ENCODE assay signal across 17 cellular contexts in genomic region chr5:138793481-138794010, GRCh38. TPM values are rescaled to one million over a fixed set of nuclear protein-coding genes. Genes with fewer than 3 reads are reported as not detected.
DNase-seq lines count a peak whose midpoint lies in the region; ATAC-seq and TF ChIP-seq lines count a peak whose summit lies in the region.
"Had no signal": no experiment of that assay in that cellular context is flagged by ENCODE, and none has a peak within 500 bp of the region (broad histone marks: within the 10 kb centered on the region; RNA-seq: fewer than 3 reads in every experiment).

No MANE protein-coding gene starts in this region.

- no peaks in the 10 kb centered on the region for H3K36me3 Mint-ChIP-seq in CD4-positive, alpha-beta T cell (ENCODE audit: low read depth)

- peak; percentile 51 for DNase-seq in EH (ENCODE audit: low read depth)
- peak; percentile 54 for DNase-seq in adipocyte (ENCODE audit: low read depth)
- DNase-seq in fibroblast of the aortic adventitia (ENCODE audit: low read depth), result peak; percentile 40
- DNase-seq in renal cortical epithelial cell (ENCODE audit: low read depth), result peak; percentile 35
- DNase-seq in CD4-positive, alpha-beta T cell, result no peak
- no peak for DNase-seq in tibial nerve (ENCODE audit: low spot score in 2 of 2)
- no peak for DNase-seq in stimulated activated CD4-positive, alpha-beta T cell treated with anti-CD3 and anti-CD28 coated beads, Interleukin-4, amount 100 ng/mL, for 1 hour
- DNase-seq: C1 segment of cervical spinal cord, Caco-2, KG1, NCI-H1092, NCI-H187, NCI-H446 had no signal

- H3K4me3 ChIP-seq in adipocyte (ENCODE audit: low read length), result no peak overlapping the region
- H3K4me3 ChIP-seq in fibroblast of the aortic adventitia (ENCODE audit: low read depth, low read length), result no peak overlapping the region
- H3K4me3 ChIP-seq in tibial nerve, result no peak overlapping the region
- H3K4me3 ChIP-seq: GM12878, SJSA1 had no signal

- peaks cover 2% of the 10 kb centered on the region for H3K36me3 ChIP-seq in adipocyte (ENCODE audit: control insufficient read depth, insufficient read depth, low read length, severe bottlenecking)
- no peaks in the 10 kb centered on the region for H3K36me3 ChIP-seq in tibial nerve

- TF ChIP-seq EP300 in tibial nerve (IDR thresholded peaks at IDR 0.05), result no peak

- H3K9ac ChIP-seq in adipocyte (ENCODE audit: low read length), result no peak overlapping the region

- peaks cover 23% of the 10 kb centered on the region for H3K4me1 Mint-ChIP-seq in CD4-positive, alpha-beta T cell (ENCODE audit: low read depth)

- no peak for TF ChIP-seq POLR2A in tibial nerve (IDR thresholded peaks at IDR 0.05)

- CTCF ChIA-PET in CD4-positive, alpha-beta T cell (lab: Charles Lee), result interaction anchor here (0.6 kb wide), 1 partner anchor 24 kb away, joined by 3 read pairs; no protein-coding TSS in a partner anchor

- H3K27me3 ChIP-seq in adipocyte (replicated peaks; ENCODE audit: control insufficient read depth, insufficient read depth, low read length) (no peaks in the 10 kb centered on the region), tibial nerve (no peaks in the 10 kb centered on the region)
- H3K27me3 ChIP-seq in CD4-positive, alpha-beta T cell (ENCODE audit: control insufficient read depth, insufficient read depth, low read length), result peaks cover 10% of the 10 kb centered on the region
- H3K27me3 ChIP-seq: SJSA1 had no signal

- H3K9me3 Mint-ChIP-seq in CD4-positive, alpha-beta T cell, result no peaks in the 10 kb centered on the region

- H3K9me3 ChIP-seq in adipocyte (ENCODE audit: control insufficient read depth, low read length) (no peaks in the 10 kb centered on the region), tibial nerve (no peaks in the 10 kb centered on the region)
- H3K9me3 ChIP-seq in CD4-positive, alpha-beta T cell (ENCODE audit: control insufficient read depth, low read length), result no peaks in the 10 kb centered on the region
- H3K9me3 ChIP-seq: SJSA1 had no signal

- TF ChIP-seq CTCF in fibroblast of the aortic adventitia (IDR thresholded peaks at IDR 0.05; ENCODE audit: insufficient read depth, low read length) (no peak), tibial nerve (IDR thresholded peaks at IDR 0.05) (no peak)
- TF ChIP-seq CTCF in CD4-positive, alpha-beta T cell (IDR thresholded peaks at IDR 0.05), result no peak

- ATAC-seq in CD4-positive, alpha-beta T cell (ENCODE audit: poor library complexity), result no peak
- ATAC-seq in HG03439 (IDR thresholded peaks at IDR 0.05; ENCODE audit: unreplicated experiment), result no peak
- ATAC-seq: GM12878 had no signal

- no peak overlapping the region for H3K27ac ChIP-seq in CD4-positive, alpha-beta T cell (ENCODE audit: low read depth, low read length)
- no peak overlapping the region for H3K27ac ChIP-seq in tibial nerve
- H3K27ac ChIP-seq: RWPE1, SJSA1 had no signal

- H3K4me3 Mint-ChIP-seq in CD4-positive, alpha-beta T cell, result no peak overlapping the region

- H3K27ac Mint-ChIP-seq in CD4-positive, alpha-beta T cell, result no peak overlapping the region

- peaks cover 77% of the 10 kb centered on the region for H3K27me3 Mint-ChIP-seq in CD4-positive, alpha-beta T cell

- POLR2A ChIA-PET in CD4-positive, alpha-beta T cell (lab: Charles Lee), result no interaction called here

- H3K4me1 ChIP-seq in adipocyte (ENCODE audit: control insufficient read depth, insufficient read depth, low read length) (peaks cover 46% of the 10 kb centered on the region), tibial nerve (peaks cover 0 to 95% (median 24%) of the 10 kb centered on the region in 4 donors)

- intact Hi-C loops in CD4-positive, alpha-beta T cell (cut with DNase I, micrococcal nuclease), result no loop called here

RNA-seq across cellular contexts. Expression of gene CTNNA1, which starts 40.3 kb away (rescaled TPM):
- total RNA-seq in fibroblast of the aortic adventitia (ENCODE audit: low replicate concordance) (327 and 497 TPM in 2 replicates), renal cortical epithelial cell (624 and 687 TPM in 2 replicates), tibial nerve (100 to 1,000 TPM; 292 to 447 (median 321) TPM)
- total RNA-seq in CD4-positive, alpha-beta T cell, result 1 to 10 TPM; 6.0 to 6.7 TPM

Comparison
In these comparisons a context has a peak if more than half of its experiments do, and no peak if none do; other contexts are left out.
1. DNase-seq: peak in EH (single experiment), adipocyte (single experiment), fibroblast of the aortic adventitia (single experiment) and renal cortical epithelial cell (single experiment); none in CD4-positive, alpha-beta T cell (0 of 10), tibial nerve (0 of 2) and stimulated activated CD4-positive, alpha-beta T cell treated with anti-CD3 and anti-CD28 coated beads, Interleukin-4, amount 100 ng/mL, for 1 hour (single experiment).
2. RNA of gene CTNNA1, which starts 40.3 kb away (total RNA-seq): 624 to 687 TPM in renal cortical epithelial cell, 292 to 447 TPM in tibial nerve and 327 to 497 TPM in fibroblast of the aortic adventitia; 6.0 to 6.7 TPM in CD4-positive, alpha-beta T cell; every median in the first group is over 10 times any median in the second.